In the genomic region with DNA sequence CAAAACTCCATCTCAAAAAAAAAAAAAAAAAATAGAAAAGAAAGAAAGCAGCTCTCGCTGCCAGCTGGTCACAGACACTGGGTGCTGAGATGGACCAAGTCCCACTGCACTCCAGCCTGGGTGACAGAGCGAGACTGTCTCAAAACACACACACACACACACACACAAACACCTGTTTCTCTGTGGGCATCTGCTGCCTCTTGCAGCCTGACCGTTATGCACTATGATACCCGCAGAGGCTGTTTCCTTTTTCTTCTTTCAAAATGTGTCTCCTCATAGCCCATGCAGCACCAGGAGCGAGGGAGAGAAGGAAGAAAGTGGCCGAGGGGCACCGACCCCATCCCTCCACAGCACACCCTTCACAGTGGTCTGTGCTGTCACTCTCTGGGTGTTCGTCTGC, we compare ENCODE assay signal across 1 cellular context.
TF ChIP-seq lines count a peak whose summit lies in the region.

No MANE protein-coding gene starts in this region.

TF ChIP-seq in IMR-90, 13 proteins besides CTCF, POLR2A, EP300 and RAD21:
- TF ChIP-seq MXI1 (IDR thresholded peaks at IDR 0.05; ENCODE audit: borderline replicate concordance, low read depth, low read length) (no peak), RCOR1 (IDR thresholded peaks at IDR 0.05; ENCODE audit: insufficient replicate concordance, low read length) (no peak), NFE2L2 (IDR thresholded peaks at IDR 0.05; ENCODE audit: low read depth, low read length) (no peak), SMC3 (IDR thresholded peaks at IDR 0.05; ENCODE audit: low read depth, low read length) (no peak), FOS (IDR thresholded peaks at IDR 0.05; ENCODE audit: low read depth, low read length) (no peak), CEBPB (IDR thresholded peaks at IDR 0.05; ENCODE audit: low read depth, low read length) (no peak), RFX5 (IDR thresholded peaks at IDR 0.05; ENCODE audit: low read depth, low read length) (no peak), MAZ (IDR thresholded peaks at IDR 0.05; ENCODE audit: borderline replicate concordance, low read depth, low read length) (no peak), BHLHE40 (IDR thresholded peaks at IDR 0.05; ENCODE audit: low read depth, low read length) (no peak), MAFK (IDR thresholded peaks at IDR 0.05; ENCODE audit: low read depth, low read length) (no peak), CHD1 (IDR thresholded peaks at IDR 0.05; ENCODE audit: low read depth, low read length) (no peak)
- TF ChIP-seq, protein P1, sequence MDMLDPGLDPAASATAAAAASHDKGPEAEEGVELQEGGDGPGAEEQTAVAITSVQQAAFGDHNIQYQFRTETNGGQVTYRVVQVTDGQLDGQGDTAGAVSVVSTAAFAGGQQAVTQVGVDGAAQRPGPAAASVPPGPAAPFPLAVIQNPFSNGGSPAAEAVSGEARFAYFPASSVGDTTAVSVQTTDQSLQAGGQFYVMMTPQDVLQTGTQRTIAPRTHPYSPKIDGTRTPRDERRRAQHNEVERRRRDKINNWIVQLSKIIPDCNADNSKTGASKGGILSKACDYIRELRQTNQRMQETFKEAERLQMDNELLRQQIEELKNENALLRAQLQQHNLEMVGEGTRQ (IDR thresholded peaks at IDR 0.05; ENCODE audit: low read depth, low read length) = no peak
- TF ChIP-seq, protein P2, sequence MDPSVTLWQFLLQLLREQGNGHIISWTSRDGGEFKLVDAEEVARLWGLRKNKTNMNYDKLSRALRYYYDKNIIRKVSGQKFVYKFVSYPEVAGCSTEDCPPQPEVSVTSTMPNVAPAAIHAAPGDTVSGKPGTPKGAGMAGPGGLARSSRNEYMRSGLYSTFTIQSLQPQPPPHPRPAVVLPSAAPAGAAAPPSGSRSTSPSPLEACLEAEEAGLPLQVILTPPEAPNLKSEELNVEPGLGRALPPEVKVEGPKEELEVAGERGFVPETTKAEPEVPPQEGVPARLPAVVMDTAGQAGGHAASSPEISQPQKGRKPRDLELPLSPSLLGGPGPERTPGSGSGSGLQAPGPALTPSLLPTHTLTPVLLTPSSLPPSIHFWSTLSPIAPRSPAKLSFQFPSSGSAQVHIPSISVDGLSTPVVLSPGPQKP (IDR thresholded peaks at IDR 0.05; ENCODE audit: borderline replicate concordance, low read depth, low read length) = no peak
